ENCODE assay signal across 7 cellular contexts in the genomic region with DNA sequence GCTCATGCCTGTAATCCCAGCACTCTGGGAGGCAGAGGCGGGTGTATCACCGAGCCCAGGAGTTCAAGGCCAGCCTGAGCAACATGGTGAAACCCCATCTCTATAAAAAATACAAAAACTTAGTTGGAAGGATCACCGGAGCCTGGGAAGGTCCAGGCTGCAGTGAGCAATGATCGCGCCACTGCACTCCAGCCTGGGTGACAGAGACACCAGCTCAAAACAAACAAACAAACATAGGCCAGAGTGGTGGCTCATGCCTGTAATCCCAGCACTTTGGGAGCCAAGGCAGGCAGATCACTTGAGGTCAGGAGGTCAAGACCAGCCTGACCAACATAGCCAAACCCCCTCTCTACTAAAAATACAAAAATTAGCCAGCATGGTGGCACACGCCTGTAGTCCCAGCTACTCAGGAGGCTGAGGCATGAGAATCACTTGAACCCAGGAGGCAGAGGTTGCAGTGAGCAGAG. TPM values are rescaled to one million over a fixed set of nuclear protein-coding genes. Genes with fewer than 3 reads are reported as not detected.
DNase-seq lines count a peak whose midpoint lies in the region; ATAC-seq, FAIRE-seq and TF ChIP-seq lines count a peak whose summit lies in the region.
"Not testable (repeated sequence)": the region's sequence is repeated elsewhere in the genome, so short reads cannot be mapped to it uniquely, and the experiment has no call there.

No MANE protein-coding gene starts in this region.

- peak overlapping the region; percentile 25 for H3K56ac ChIP-seq in mesendoderm (ENCODE audit: low read length)

- peak; percentile 98 for ATAC-seq in HepG2

- H3K27ac ChIP-seq in A673 (ENCODE audit: low read depth, low read length, poor library complexity, severe bottlenecking) (peak overlapping the region; percentile 49), adrenal gland (peak overlapping the region in 2 of 5 donors; percentile 6 to 48), HepG2 (ENCODE audit: extremely low read length, insufficient read depth, low read length) (peak overlapping the region; percentile 65), osteoblast (ENCODE audit: low read depth, low read length) (peak overlapping the region; percentile 25)
- not testable (repeated sequence) for H3K27ac ChIP-seq in HEK293 (ENCODE audit: extremely low read depth, low read depth, low read length); mesendoderm (ENCODE audit: low read depth, low read length)

- 53 to 66% (median 55%) methylated on average over 6 of the region's 6 CpGs for WGBS in adrenal gland, 4 donors
- WGBS in HepG2 (ENCODE audit: low lambda C conversion rate): 15% methylated on average over 6 of the region's 6 CpGs
- WGBS in mesendoderm (ENCODE audit: extremely low coverage, insufficient coverage, low lambda C conversion rate): no CpG with 5 or more reads among the region's 6 CpGs

- not testable (repeated sequence) for H2BK120ac ChIP-seq in mesendoderm (ENCODE audit: low read depth, low read length)

- TF ChIP-seq RAD21 in HepG2 (CRISPR knock-in tag; IDR thresholded peaks at IDR 0.05): not testable (repeated sequence)

- H3K27me3 ChIP-seq in A673 (replicated peaks; ENCODE audit: insufficient read depth, low read depth, low read length, poor library complexity); MG63; adrenal gland; HepG2 (ENCODE audit: control insufficient read depth in 1 of 2, insufficient read depth in 2 of 2, low read length in 2 of 2); mesendoderm (ENCODE audit: insufficient read depth, low read length, poor library complexity); osteoblast (ENCODE audit: insufficient read depth, low read length): not testable (repeated sequence)

- intact Hi-C loops in A673 (cut with micrococcal nuclease; ENCODE audit: unreplicated experiment); adrenal gland (cut with DNase I); HepG2 (cut with micrococcal nuclease; ENCODE audit: unreplicated experiment): not testable (repeated sequence)

- TF ChIP-seq CTCF in A673 (conservative IDR thresholded peaks at IDR 0.05; ENCODE audit: low read depth, low read length); HEK293 (tag by site-specific recombination; IDR thresholded peaks at IDR 0.05); adrenal gland (IDR thresholded peaks at IDR 0.05); osteoblast (IDR thresholded peaks at IDR 0.05; ENCODE audit: extremely low read depth, low read depth, low read length): not testable (repeated sequence)
- 0 out of 2 replicates have a peak, but pooled peaks have one; percentile 6 for TF ChIP-seq CTCF in HepG2 (CRISPR knock-in tag; IDR thresholded peaks at IDR 0.05)

- not testable (repeated sequence) for TF ChIP-seq EP300 in HepG2 (IDR thresholded peaks at IDR 0.05; ENCODE audit: low read depth in 2 of 2, low read length in 2 of 2); HepG2 (CRISPR knock-in tag; IDR thresholded peaks at IDR 0.05; ENCODE audit: borderline replicate concordance)

- H3K18ac ChIP-seq in mesendoderm (ENCODE audit: low read length): not testable (repeated sequence)

- not testable (repeated sequence) for H4K20me1 ChIP-seq in HepG2 (ENCODE audit: insufficient read depth, low read length)
- H4K20me1 ChIP-seq in osteoblast (ENCODE audit: insufficient read depth, low read length): peaks cover 22% of the 10 kb centered on the region

- DNase-seq in A673 (ENCODE audit: low spot score); mesendoderm; osteoblast (ENCODE audit: insufficient read length, low spot score, missing footprints): not testable (repeated sequence)
- DNase-seq in MG63 (peak; percentile 48), adrenal gland (peak; percentile 22 to 70 (median 54)), HepG2 (ENCODE audit: low spot score) (peak; percentile 60)

- not testable (repeated sequence) for H3K36me3 ChIP-seq in A673 (ENCODE audit: insufficient read depth, low read length, poor library complexity, severe bottlenecking); HEK293 (ENCODE audit: control insufficient read depth in 2 of 2, insufficient read depth in 1 of 2, low read length in 2 of 2); MG63; adrenal gland (replicated peaks in 1 of 2); HepG2 (replicated peaks in 1 of 2; ENCODE audit: control insufficient read depth in 1 of 2, insufficient read depth in 2 of 2, low read length in 2 of 2); mesendoderm (ENCODE audit: control insufficient read depth, insufficient read depth, low read length); osteoblast (ENCODE audit: insufficient read depth, low read length)

- H4K5ac ChIP-seq in mesendoderm (ENCODE audit: low read length): not testable (repeated sequence)

- not testable (repeated sequence) for H3K23ac ChIP-seq in mesendoderm (ENCODE audit: low read length)

- not testable (repeated sequence) for BruUV-seq in A673 (replicated peaks; lab: Mats Ljungman, UMichigan); HepG2 (replicated peaks; lab: Mats Ljungman, UMichigan)

- H2BK15ac ChIP-seq in mesendoderm (replicated peaks; ENCODE audit: low read depth): not testable (repeated sequence)

- H3K4me3 ChIP-seq in A673 (ENCODE audit: low read depth, low read length, poor library complexity, severe bottlenecking); HEK293 (ENCODE audit: low read depth, low read length); MG63; adrenal gland; mesendoderm (ENCODE audit: low read length); osteoblast (ENCODE audit: insufficient read depth, low read length): not testable (repeated sequence)
- H3K4me3 ChIP-seq in HepG2 (replicated peaks in 1 of 3; ENCODE audit: insufficient read depth in 1 of 3, low read depth in 2 of 3, low read length in 3 of 3): peak overlapping the region in 1 of 3 experiments; percentile 39; a peak in 2 of 6 replicates

- not testable (repeated sequence) for H4K8ac ChIP-seq in mesendoderm (ENCODE audit: low read depth, low read length)

- H3K79me1 ChIP-seq in mesendoderm (ENCODE audit: low read length): not testable (repeated sequence)

- POLR2A ChIA-PET in A673 (lab: Charles Lee; ENCODE audit: low non-redundant PET): not testable (repeated sequence)
- POLR2A ChIA-PET in HEK293 (lab: Yijun Ruan, JAX): interaction anchor here (1.3 kb wide), 1 partner anchor 10 kb away, joined by 7 read pairs; the partner anchor contains the start of gene LRP6
- POLR2A ChIA-PET in HepG2 (lab: Yijun Ruan, JAX): interaction anchor here (0.6 to 1.3 kb wide), 4 partner anchors 10 to 17 kb away, joined by 3 to 9 read pairs (median 3); partner anchors contain the start of gene LRP6

- in situ Hi-C loops in HepG2 (cut with HindIII; ENCODE audit: extremely low pct_ligation_motif_present, low pct_unique_long_range_greater_than_20kb): not testable (repeated sequence)

- not testable (repeated sequence) for H3K9ac ChIP-seq in HepG2 (ENCODE audit: insufficient read depth, low read depth, low read length); mesendoderm (ENCODE audit: low read length)

- CTCF ChIA-PET in A673 (lab: Charles Lee); HEK293 (lab: Yijun Ruan, JAX); HepG2 (lab: Yijun Ruan, JAX; ENCODE audit: low intra/inter-chr PET ratio, low total read pairs): not testable (repeated sequence)

- FAIRE-seq in HepG2 (lab: Jason Lieb, UNC): peak; percentile 60

- H2BK5ac ChIP-seq in mesendoderm (ENCODE audit: low read length): not testable (repeated sequence)

- H2AK5ac ChIP-seq in mesendoderm (ENCODE audit: low read length): not testable (repeated sequence)

- H3K4me1 ChIP-seq in A673 (ENCODE audit: insufficient read depth, low read length, poor library complexity, severe bottlenecking) (peaks cover 55% of the 10 kb centered on the region), adrenal gland (replicated peaks in 1 of 2) (peaks cover 0 to 12% of the 10 kb centered on the region in 2 donors), HepG2 (ENCODE audit: insufficient read depth, low read length) (peaks cover 43% of the 10 kb centered on the region), osteoblast (ENCODE audit: insufficient read depth, low read length) (peaks cover 16% of the 10 kb centered on the region)
- not testable (repeated sequence) for H3K4me1 ChIP-seq in HEK293 (ENCODE audit: control insufficient read depth, insufficient read depth, low read length); mesendoderm (ENCODE audit: control insufficient read depth, low read depth, low read length)

- not testable (repeated sequence) for H3K9me3 ChIP-seq in A673 (ENCODE audit: low read depth, low read length, poor library complexity, severe bottlenecking); HEK293 (ENCODE audit: control insufficient read depth, insufficient read depth, low read depth, low read length); MG63; adrenal gland (replicated peaks in 1 of 3); HepG2 (ENCODE audit: low read length); osteoblast (ENCODE audit: low read depth, low read length)

- not testable (repeated sequence) for H2AFZ ChIP-seq in HepG2 (ENCODE audit: low read length); osteoblast (ENCODE audit: low read length)

- not testable (repeated sequence) for TF ChIP-seq POLR2A in adrenal gland (IDR thresholded peaks at IDR 0.05); HepG2 (IDR thresholded peaks at IDR 0.05; ENCODE audit: insufficient read depth in 1 of 2, low read depth in 2 of 2, low read length in 2 of 2)

- H3K79me2 ChIP-seq in HepG2 (ENCODE audit: insufficient read depth, low read length) (peaks cover 90% of the 10 kb centered on the region), mesendoderm (ENCODE audit: control insufficient read depth, insufficient read depth, low read length) (peaks cover 65% of the 10 kb centered on the region), osteoblast (ENCODE audit: insufficient read depth, low read length) (peaks cover 81% of the 10 kb centered on the region)

- peak overlapping the region; percentile 64 for H3K4me2 ChIP-seq in HepG2 (ENCODE audit: low read depth, low read length)
- H3K4me2 ChIP-seq in mesendoderm (ENCODE audit: low read length); osteoblast (ENCODE audit: insufficient read depth, low read length): not testable (repeated sequence)

- H3K4ac ChIP-seq in mesendoderm (ENCODE audit: low read depth, low read length): not testable (repeated sequence)

RNA-seq across cellular contexts. Expression of gene LRP6, which starts 10.5 kb away (rescaled TPM):
- total RNA-seq in A673 (2021): 97.4 and 108 TPM in 2 replicates
- 7.9 and 10.2 TPM in 2 replicates for total RNA-seq in MG63 (2014; rRNA removed; shearing (Covaris generic); ENCODE audit: low replicate concordance)
- 10 to 100 TPM in 7 of 8 donors, 1 to 10 TPM in 1; 9.2 to 31.9 (median 18.6) TPM for total RNA-seq in adrenal gland
- polyA plus RNA-seq in adrenal gland: 10 to 100 TPM in 1 of 3 donors, 1 to 10 TPM in 2; 3.5 to 10.4 (median 5.2) TPM
- 31.7 and 42.0 TPM in 2 replicates for total RNA-seq in HepG2 (2016; rRNA removed; fragmentation: Illumina TruSeq; extraction: Trizol)
- 30.2 and 33.3 TPM in 2 replicates for total RNA-seq in HepG2 (2016; cell fraction: cytosol; rRNA removed; fragmentation: Illumina TruSeq; extraction: Trizol; ENCODE audit: low read depth)
- total RNA-seq in HepG2 (2016; cell fraction: insoluble cytoplasmic fraction; rRNA removed; fragmentation: Illumina TruSeq; extraction: Trizol): 29.5 and 42.3 TPM in 2 replicates
- total RNA-seq in HepG2 (2016; cell fraction: membrane; rRNA removed; fragmentation: Illumina TruSeq; extraction: Trizol): 19.7 and 24.2 TPM in 2 replicates
- total RNA-seq in HepG2 (2016; cell fraction: nucleus; rRNA removed; fragmentation: Illumina TruSeq; extraction: Trizol): 59.6 and 64.7 TPM in 2 replicates
- polyA plus RNA-seq in HepG2 (2011; rRNA removed): 28.4 and 33.8 TPM in 2 replicates
- 24.8 and 30.7 TPM in 2 replicates for polyA plus RNA-seq in HepG2 (2011; cell fraction: cytosol; rRNA removed)
- polyA plus RNA-seq in HepG2 (2011; cell fraction: nucleus; rRNA removed): 50.2 and 50.3 TPM in 2 replicates
- polyA plus RNA-seq in HepG2 (2012): 16.9 and 17.6 TPM in 2 replicates
- 0.83 and 1.0 TPM in 2 replicates for polyA plus RNA-seq in HepG2 (2016; cell fraction: cytosol; fragmentation: Illumina TruSeq; extraction: Trizol; ENCODE audit: low read depth)
- 7.8 and 9.5 TPM in 2 replicates for polyA plus RNA-seq in HepG2 (2016; cell fraction: insoluble cytoplasmic fraction; fragmentation: Illumina TruSeq; extraction: Trizol; ENCODE audit: low read depth)
- 1.5 and 1.6 TPM in 2 replicates for polyA plus RNA-seq in HepG2 (2016; cell fraction: membrane; fragmentation: Illumina TruSeq; extraction: Trizol; ENCODE audit: low read depth)
- polyA plus RNA-seq in HepG2 (2016; cell fraction: nucleus; fragmentation: Illumina TruSeq; extraction: Trizol; ENCODE audit: insufficient read depth, low read depth): 31.3 and 31.9 TPM in 2 replicates
- 201 and 238 TPM in 2 replicates for polyA minus RNA-seq in HepG2 (2011; rRNA and poly(A)+ RNA removed; ENCODE audit: low replicate concordance)
- 59.0 and 61.1 TPM in 2 replicates for polyA minus RNA-seq in HepG2 (2011; cell fraction: cytosol; rRNA and poly(A)+ RNA removed)
- 83.0 and 116 TPM in 2 replicates for polyA minus RNA-seq in HepG2 (2011; cell fraction: nucleus; rRNA and poly(A)+ RNA removed)
- 18.2 TPM for polyA plus RNA-seq in mesendoderm (2013, experiment 1 of 2)
- polyA plus RNA-seq in mesendoderm (2013, experiment 2 of 2): 17.9 TPM
- total RNA-seq in osteoblast: 42.7 and 46.7 TPM in 2 replicates
